ENCODE assay signal across 1 cellular context in the genomic region with DNA sequence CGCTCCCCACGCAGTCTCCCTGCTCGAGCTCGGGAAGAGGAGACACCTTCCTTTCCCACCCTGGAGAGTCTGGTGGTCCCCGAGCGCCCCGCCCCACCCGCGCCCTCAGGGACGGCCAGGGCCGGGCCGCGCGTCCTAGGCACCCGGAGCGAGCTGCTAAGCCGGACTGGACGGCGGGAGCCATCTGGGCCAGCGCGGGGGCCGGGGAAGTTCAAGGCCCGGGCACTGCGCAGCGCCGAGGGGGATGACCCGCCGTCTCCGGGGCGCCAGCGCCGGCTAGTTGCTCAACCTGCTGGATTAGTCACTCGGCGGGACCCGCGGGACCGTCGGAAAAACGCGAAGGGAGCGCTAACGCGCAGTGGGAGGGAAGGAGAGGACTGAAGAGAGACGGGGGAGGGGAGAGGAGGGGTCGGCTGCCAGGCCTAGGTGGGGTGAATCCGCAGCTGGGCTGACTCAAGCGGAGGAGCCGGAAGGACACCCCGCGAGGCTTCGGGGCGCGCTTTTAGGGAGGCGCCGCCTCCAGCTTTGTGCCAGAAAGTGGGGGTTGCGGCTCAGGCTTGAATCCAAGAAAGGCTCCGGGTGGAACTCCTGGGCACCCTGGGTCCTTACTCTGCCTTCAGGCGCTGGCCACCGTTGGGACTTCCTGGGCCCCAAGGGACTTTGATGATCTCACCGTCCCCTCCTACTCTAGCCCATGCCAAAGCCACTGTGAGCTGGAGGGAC.
TF ChIP-seq lines count a peak whose summit lies in the region.

No MANE protein-coding gene starts in this region.

TF ChIP-seq in HEK293, 187 proteins besides CTCF, POLR2A, EP300 and RAD21 (continued from another document):
- TF ChIP-seq, protein P1, sequence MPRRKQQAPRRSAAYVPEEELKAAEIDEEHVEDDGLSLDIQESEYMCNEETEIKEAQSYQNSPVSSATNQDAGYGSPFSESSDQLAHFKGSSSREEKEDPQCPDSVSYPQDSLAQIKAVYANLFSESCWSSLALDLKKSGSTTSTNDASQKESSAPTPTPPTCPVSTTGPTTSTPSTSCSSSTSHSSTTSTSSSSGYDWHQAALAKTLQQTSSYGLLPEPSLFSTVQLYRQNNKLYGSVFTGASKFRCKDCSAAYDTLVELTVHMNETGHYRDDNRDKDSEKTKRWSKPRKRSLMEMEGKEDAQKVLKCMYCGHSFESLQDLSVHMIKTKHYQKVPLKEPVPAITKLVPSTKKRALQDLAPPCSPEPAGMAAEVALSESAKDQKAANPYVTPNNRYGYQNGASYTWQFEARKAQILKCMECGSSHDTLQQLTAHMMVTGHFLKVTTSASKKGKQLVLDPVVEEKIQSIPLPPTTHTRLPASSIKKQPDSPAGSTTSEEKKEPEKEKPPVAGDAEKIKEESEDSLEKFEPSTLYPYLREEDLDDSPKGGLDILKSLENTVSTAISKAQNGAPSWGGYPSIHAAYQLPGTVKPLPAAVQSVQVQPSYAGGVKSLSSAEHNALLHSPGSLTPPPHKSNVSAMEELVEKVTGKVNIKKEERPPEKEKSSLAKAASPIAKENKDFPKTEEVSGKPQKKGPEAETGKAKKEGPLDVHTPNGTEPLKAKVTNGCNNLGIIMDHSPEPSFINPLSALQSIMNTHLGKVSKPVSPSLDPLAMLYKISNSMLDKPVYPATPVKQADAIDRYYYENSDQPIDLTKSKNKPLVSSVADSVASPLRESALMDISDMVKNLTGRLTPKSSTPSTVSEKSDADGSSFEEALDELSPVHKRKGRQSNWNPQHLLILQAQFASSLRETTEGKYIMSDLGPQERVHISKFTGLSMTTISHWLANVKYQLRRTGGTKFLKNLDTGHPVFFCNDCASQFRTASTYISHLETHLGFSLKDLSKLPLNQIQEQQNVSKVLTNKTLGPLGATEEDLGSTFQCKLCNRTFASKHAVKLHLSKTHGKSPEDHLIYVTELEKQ (tag by site-specific recombination; IDR thresholded peaks at IDR 0.05; ENCODE audit: borderline replicate concordance): no peak
- no peak for TF ChIP-seq OVOL3 (tag by site-specific recombination; IDR thresholded peaks at IDR 0.05)
- TF ChIP-seq, protein P2, sequence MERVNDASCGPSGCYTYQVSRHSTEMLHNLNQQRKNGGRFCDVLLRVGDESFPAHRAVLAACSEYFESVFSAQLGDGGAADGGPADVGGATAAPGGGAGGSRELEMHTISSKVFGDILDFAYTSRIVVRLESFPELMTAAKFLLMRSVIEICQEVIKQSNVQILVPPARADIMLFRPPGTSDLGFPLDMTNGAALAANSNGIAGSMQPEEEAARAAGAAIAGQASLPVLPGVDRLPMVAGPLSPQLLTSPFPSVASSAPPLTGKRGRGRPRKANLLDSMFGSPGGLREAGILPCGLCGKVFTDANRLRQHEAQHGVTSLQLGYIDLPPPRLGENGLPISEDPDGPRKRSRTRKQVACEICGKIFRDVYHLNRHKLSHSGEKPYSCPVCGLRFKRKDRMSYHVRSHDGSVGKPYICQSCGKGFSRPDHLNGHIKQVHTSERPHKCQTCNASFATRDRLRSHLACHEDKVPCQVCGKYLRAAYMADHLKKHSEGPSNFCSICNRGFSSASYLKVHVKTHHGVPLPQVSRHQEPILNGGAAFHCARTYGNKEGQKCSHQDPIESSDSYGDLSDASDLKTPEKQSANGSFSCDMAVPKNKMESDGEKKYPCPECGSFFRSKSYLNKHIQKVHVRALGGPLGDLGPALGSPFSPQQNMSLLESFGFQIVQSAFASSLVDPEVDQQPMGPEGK (tag by site-specific recombination; IDR thresholded peaks at IDR 0.05): peak; percentile 39; the same call in 1 of the 2 replicates
- TF ChIP-seq, protein P3, sequence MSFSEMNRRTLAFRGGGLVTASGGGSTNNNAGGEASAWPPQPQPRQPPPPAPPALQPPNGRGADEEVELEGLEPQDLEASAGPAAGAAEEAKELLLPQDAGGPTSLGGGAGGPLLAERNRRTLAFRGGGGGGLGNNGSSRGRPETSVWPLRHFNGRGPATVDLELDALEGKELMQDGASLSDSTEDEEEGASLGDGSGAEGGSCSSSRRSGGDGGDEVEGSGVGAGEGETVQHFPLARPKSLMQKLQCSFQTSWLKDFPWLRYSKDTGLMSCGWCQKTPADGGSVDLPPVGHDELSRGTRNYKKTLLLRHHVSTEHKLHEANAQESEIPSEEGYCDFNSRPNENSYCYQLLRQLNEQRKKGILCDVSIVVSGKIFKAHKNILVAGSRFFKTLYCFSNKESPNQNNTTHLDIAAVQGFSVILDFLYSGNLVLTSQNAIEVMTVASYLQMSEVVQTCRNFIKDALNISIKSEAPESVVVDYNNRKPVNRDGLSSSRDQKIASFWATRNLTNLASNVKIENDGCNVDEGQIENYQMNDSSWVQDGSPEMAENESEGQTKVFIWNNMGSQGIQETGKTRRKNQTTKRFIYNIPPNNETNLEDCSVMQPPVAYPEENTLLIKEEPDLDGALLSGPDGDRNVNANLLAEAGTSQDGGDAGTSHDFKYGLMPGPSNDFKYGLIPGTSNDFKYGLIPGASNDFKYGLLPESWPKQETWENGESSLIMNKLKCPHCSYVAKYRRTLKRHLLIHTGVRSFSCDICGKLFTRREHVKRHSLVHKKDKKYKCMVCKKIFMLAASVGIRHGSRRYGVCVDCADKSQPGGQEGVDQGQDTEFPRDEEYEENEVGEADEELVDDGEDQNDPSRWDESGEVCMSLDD (tag by site-specific recombination; IDR thresholded peaks at IDR 0.05): no peak
- no peak for TF ChIP-seq ZNF585B (tag by site-specific recombination; IDR thresholded peaks at IDR 0.05)
- TF ChIP-seq, protein P4, sequence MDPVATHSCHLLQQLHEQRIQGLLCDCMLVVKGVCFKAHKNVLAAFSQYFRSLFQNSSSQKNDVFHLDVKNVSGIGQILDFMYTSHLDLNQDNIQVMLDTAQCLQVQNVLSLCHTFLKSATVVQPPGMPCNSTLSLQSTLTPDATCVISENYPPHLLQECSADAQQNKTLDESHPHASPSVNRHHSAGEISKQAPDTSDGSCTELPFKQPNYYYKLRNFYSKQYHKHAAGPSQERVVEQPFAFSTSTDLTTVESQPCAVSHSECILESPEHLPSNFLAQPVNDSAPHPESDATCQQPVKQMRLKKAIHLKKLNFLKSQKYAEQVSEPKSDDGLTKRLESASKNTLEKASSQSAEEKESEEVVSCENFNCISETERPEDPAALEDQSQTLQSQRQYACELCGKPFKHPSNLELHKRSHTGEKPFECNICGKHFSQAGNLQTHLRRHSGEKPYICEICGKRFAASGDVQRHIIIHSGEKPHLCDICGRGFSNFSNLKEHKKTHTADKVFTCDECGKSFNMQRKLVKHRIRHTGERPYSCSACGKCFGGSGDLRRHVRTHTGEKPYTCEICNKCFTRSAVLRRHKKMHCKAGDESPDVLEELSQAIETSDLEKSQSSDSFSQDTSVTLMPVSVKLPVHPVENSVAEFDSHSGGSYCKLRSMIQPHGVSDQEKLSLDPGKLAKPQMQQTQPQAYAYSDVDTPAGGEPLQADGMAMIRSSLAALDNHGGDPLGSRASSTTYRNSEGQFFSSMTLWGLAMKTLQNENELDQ (tag by site-specific recombination; IDR thresholded peaks at IDR 0.05; ENCODE audit: low read depth): no peak
- no peak for TF ChIP-seq ZNF433 (tag by site-specific recombination; IDR thresholded peaks at IDR 0.05; ENCODE audit: low read depth)
- TF ChIP-seq ZEB2 (tag by site-specific recombination; IDR thresholded peaks at IDR 0.05): no peak
- no peak for TF ChIP-seq ZBTB17 (tag by site-specific recombination; IDR thresholded peaks at IDR 0.05)
- no peak for TF ChIP-seq ZNF624 (tag by site-specific recombination; IDR thresholded peaks at IDR 0.05)
- TF ChIP-seq PRDM1 (tag by site-specific recombination; IDR thresholded peaks at IDR 0.05): no peak
- TF ChIP-seq ZNF132 (tag by site-specific recombination; IDR thresholded peaks at IDR 0.05; ENCODE audit: borderline replicate concordance): no peak
- TF ChIP-seq, protein P5, sequence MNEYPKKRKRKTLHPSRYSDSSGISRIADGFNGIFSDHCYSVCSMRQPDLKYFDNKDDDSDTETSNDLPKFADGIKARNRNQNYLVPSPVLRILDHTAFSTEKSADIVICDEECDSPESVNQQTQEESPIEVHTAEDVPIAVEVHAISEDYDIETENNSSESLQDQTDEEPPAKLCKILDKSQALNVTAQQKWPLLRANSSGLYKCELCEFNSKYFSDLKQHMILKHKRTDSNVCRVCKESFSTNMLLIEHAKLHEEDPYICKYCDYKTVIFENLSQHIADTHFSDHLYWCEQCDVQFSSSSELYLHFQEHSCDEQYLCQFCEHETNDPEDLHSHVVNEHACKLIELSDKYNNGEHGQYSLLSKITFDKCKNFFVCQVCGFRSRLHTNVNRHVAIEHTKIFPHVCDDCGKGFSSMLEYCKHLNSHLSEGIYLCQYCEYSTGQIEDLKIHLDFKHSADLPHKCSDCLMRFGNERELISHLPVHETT (tag by site-specific recombination; IDR thresholded peaks at IDR 0.05): no peak
- TF ChIP-seq ZFP41 (tag by site-specific recombination; IDR thresholded peaks at IDR 0.05; ENCODE audit: borderline replicate concordance): no peak
- 0 out of 2 replicates have a peak, but pooled peaks have one; percentile 17 for TF ChIP-seq ZBTB8A (tag by site-specific recombination; IDR thresholded peaks at IDR 0.05)
- TF ChIP-seq ZNF658 (tag by site-specific recombination; IDR thresholded peaks at IDR 0.05): no peak
- 0 out of 2 replicates have a peak, but pooled peaks have one; percentile 23 for TF ChIP-seq ZNF600 (tag by site-specific recombination; IDR thresholded peaks at IDR 0.05)
- TF ChIP-seq, protein P6, sequence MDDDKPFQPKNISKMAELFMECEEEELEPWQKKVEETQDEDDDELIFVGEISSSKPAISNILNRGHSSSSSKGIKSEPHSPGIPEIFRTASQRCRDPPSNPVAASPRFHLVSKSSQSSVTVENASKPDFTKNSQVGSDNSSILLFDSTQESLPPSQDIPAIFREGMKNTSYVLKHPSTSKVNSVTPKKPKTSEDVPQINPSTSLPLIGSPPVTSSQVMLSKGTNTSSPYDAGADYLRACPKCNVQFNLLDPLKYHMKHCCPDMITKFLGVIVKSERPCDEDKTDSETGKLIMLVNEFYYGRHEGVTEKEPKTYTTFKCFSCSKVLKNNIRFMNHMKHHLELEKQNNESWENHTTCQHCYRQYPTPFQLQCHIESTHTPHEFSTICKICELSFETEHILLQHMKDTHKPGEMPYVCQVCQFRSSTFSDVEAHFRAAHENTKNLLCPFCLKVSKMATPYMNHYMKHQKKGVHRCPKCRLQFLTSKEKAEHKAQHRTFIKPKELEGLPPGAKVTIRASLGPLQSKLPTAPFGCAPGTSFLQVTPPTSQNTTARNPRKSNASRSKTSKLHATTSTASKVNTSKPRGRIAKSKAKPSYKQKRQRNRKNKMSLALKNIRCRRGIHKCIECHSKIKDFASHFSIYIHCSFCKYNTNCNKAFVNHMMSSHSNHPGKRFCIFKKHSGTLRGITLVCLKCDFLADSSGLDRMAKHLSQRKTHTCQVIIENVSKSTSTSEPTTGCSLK (tag by site-specific recombination; IDR thresholded peaks at IDR 0.05): no peak
- no peak for TF ChIP-seq ZNF561 (tag by site-specific recombination; IDR thresholded peaks at IDR 0.05; ENCODE audit: borderline replicate concordance)
- TF ChIP-seq ZNF423 (tag by site-specific recombination; IDR thresholded peaks at IDR 0.05): 0 out of 2 replicates have a peak, but pooled peaks have one; percentile 11
- 0 out of 2 replicates have a peak, but pooled peaks have one; percentile 50 for TF ChIP-seq OSR2 (tag by site-specific recombination; IDR thresholded peaks at IDR 0.05)
